ENCODE assay signal across 8 cellular contexts in genomic region chr1:116151739-116152576, GRCh38. TPM values are rescaled to one million over a fixed set of nuclear protein-coding genes. Genes with fewer than 3 reads are reported as not detected.
DNase-seq lines count a peak whose midpoint lies in the region; ATAC-seq and TF ChIP-seq lines count a peak whose summit lies in the region.

No MANE protein-coding gene starts in this region.

- peak overlapping the region; percentile 61 for H3K4me3 Mint-ChIP-seq in dendritic cell treated with granulocyte-macrophage colony-stimulating factor and Interleukin-4, amounts not matched to agents 40 ng/mL and 50 ng/mL, for 4 days

- DNase-seq in AG10803 (ENCODE audit: low read depth), result peak; percentile 68
- DNase-seq in NCI-H345 (lab: John Stamatoyannopoulos, UW), result peak; percentile 71
- DNase-seq in activated CD4-positive, alpha-beta T cell treated with anti-CD3 and anti-CD28 coated beads for 48 hours, result peak; percentile 82
- DNase-seq in stimulated activated CD4-positive, alpha-beta T cell treated with anti-CD3 and anti-CD28 coated beads, Interleukin-4, amount 100 ng/mL, for 4 hours, result peak; percentile 75 to 79

- peaks cover 6% of the 10 kb centered on the region for H3K4me1 Mint-ChIP-seq in dendritic cell treated with granulocyte-macrophage colony-stimulating factor and Interleukin-4, amounts not matched to agents 40 ng/mL and 50 ng/mL, for 4 days (ENCODE audit: low read depth)

- no peaks in the 10 kb centered on the region for H3K9me3 ChIP-seq in liver (ENCODE audit: control insufficient read depth in 4 of 4, low read length in 3 of 4)

- H3K27ac Mint-ChIP-seq in dendritic cell treated with granulocyte-macrophage colony-stimulating factor and Interleukin-4, amounts not matched to agents 40 ng/mL and 50 ng/mL, for 4 days, result peak overlapping the region; percentile 62

- H3K4me3 ChIP-seq in AG10803 (ENCODE audit: low read length), result peak overlapping the region; percentile 58
- peak overlapping the region in 2 of 3 donors; percentile 44 to 50 for H3K4me3 ChIP-seq in liver (ENCODE audit: low read depth in 1 of 3, low read length in 3 of 3)

- peak overlapping the region in 1 of 2 donors; percentile 67 for H3K9ac ChIP-seq in liver (ENCODE audit: low read depth in 1 of 2, low read length in 2 of 2)

- no peaks in the 10 kb centered on the region for H3K27me3 ChIP-seq in liver (ENCODE audit: control insufficient read depth in 4 of 4, insufficient read depth in 4 of 4, low read length in 3 of 4)

- peak; percentile 98 for ATAC-seq in GM18907 (IDR thresholded peaks at IDR 0.05; ENCODE audit: unreplicated experiment)
- ATAC-seq in HG03159 (IDR thresholded peaks at IDR 0.05; ENCODE audit: unreplicated experiment), result peak; percentile 94

- TF ChIP-seq RAD21 in liver (IDR thresholded peaks at IDR 0.05), result peak; percentile 91 to 93

- TF ChIP-seq CTCF in AG10803 (conservative IDR thresholded peaks at IDR 0.05; ENCODE audit: low read length), result peak; percentile 57
- peak; percentile 92 for TF ChIP-seq CTCF in liver (IDR thresholded peaks at IDR 0.05; ENCODE audit: low read depth, low read length, missing input control)

- no peaks in the 10 kb centered on the region for H3K36me3 ChIP-seq in liver (ENCODE audit: control insufficient read depth in 4 of 4, insufficient read depth in 3 of 4, low read depth in 1 of 4, low read length in 3 of 4)

- peaks cover 8 to 38% (median 27%) of the 10 kb centered on the region in 4 donors for H3K4me1 ChIP-seq in liver (ENCODE audit: control insufficient read depth in 4 of 4, insufficient read depth in 4 of 4, low read length in 3 of 4)

- no peaks in the 10 kb centered on the region for H3K36me3 Mint-ChIP-seq in dendritic cell treated with granulocyte-macrophage colony-stimulating factor and Interleukin-4, amounts not matched to agents 40 ng/mL and 50 ng/mL, for 4 days (ENCODE audit: low read depth)

- H3K27me3 Mint-ChIP-seq in dendritic cell treated with granulocyte-macrophage colony-stimulating factor and Interleukin-4, amounts not matched to agents 40 ng/mL and 50 ng/mL, for 4 days, result peaks cover 16% of the 10 kb centered on the region

- intact Hi-C loops in dendritic cell treated with granulocyte-macrophage colony-stimulating factor and Interleukin-4, amounts not matched to agents 40 ng/mL and 50 ng/mL, for 4 days (cut with micrococcal nuclease), result loop anchor here (2.0 to 5.0 kb wide), 2 partner anchors 17 to 345 kb away; no protein-coding TSS in a partner anchor

- peak overlapping the region; percentile 84 to 89 for H3K27ac ChIP-seq in liver (ENCODE audit: low read depth in 1 of 2, low read length in 2 of 2)

- H3K9me3 Mint-ChIP-seq in dendritic cell treated with granulocyte-macrophage colony-stimulating factor and Interleukin-4, amounts not matched to agents 40 ng/mL and 50 ng/mL, for 4 days, result no peaks in the 10 kb centered on the region

- 8% methylated on average over 46 of the region's 46 CpGs for WGBS in liver

TF ChIP-seq in liver, 16 proteins besides CTCF, POLR2A, EP300 and RAD21:
- TF ChIP-seq RXRA (IDR thresholded peaks at IDR 0.05) (peak in 1 of 2 donors; percentile 27), EGR1 (IDR thresholded peaks at IDR 0.05; ENCODE audit: low read depth in 2 of 2) (peak; percentile 95 to 96), SP1 (IDR thresholded peaks at IDR 0.05) (peak; percentile 29), REST (IDR thresholded peaks at IDR 0.05) (no peak), FOXA1 (IDR thresholded peaks at IDR 0.05) (no peak), TAF1 (conservative IDR thresholded peaks at IDR 0.05) (no peak), FOXA2 (IDR thresholded peaks at IDR 0.05) (no peak), NR2F2 (IDR thresholded peaks at IDR 0.05) (no peak), JUND (IDR thresholded peaks at IDR 0.05) (no peak), HNF4G (IDR thresholded peaks at IDR 0.05) (no peak), MAX (IDR thresholded peaks at IDR 0.05) (no peak), YY1 (IDR thresholded peaks at IDR 0.05) (no peak), GABPA (IDR thresholded peaks at IDR 0.05 in 1 of 2, conservative IDR thresholded peaks at IDR 0.05 in 1 of 2) (no peak), HNF4A (conservative IDR thresholded peaks at IDR 0.05) (no peak), ZBTB33 (IDR thresholded peaks at IDR 0.05) (no peak)
- TF ChIP-seq, protein P1, sequence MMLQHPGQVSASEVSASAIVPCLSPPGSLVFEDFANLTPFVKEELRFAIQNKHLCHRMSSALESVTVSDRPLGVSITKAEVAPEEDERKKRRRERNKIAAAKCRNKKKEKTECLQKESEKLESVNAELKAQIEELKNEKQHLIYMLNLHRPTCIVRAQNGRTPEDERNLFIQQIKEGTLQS (IDR thresholded peaks at IDR 0.05), result no peak
TF ChIP-seq in liver: peak in this region for 3.

RNA-seq across cellular contexts. Expression of gene MAB21L3, which starts 40.8 kb away (rescaled TPM):
- total RNA-seq in liver, result under 1 TPM; 0.25 to 0.42 TPM
- under 1 TPM; 0.13 to 0.28 TPM for polyA plus RNA-seq in liver

Comparison
In these comparisons a context has a peak if more than half of its experiments do, and no peak if none do; other contexts are left out.
1. Peak in every context shown above with its lines: DNase-seq, ATAC-seq, H3K4me3 ChIP-seq and H3K27ac ChIP-seq.